In the genomic region with DNA sequence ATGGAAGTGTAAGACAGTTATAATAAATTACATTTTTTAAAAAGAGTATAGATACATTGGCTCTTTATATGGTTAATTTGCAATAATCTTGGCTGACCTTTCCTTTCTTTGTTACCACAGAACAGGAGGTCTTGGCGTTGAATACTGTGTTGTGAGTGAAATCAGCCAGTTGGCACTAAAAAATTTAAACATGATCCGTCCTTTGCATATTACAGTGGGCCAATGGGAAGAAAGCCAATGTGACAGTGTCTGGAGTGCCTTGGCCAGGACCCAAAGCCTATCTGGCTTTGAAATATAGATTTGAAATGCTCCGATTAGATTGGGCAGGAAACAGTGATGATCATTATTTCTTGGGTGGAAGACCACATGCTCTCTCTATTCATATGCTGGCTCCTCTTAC, we compare ENCODE assay signal across 17 cellular contexts.
DNase-seq lines count a peak whose midpoint lies in the region; ATAC-seq and TF ChIP-seq lines count a peak whose summit lies in the region.
"Had no signal": no experiment of that assay in that cellular context is flagged by ENCODE, and none has a peak within 500 bp of the region (broad histone marks: within the 10 kb centered on the region; RNA-seq: fewer than 3 reads in every experiment).

No MANE protein-coding gene starts in this region.

- no peaks in the 10 kb centered on the region for H3K9me3 ChIP-seq in mucosa of descending colon
- H3K9me3 ChIP-seq: A549 had no signal

- H3K4me3 ChIP-seq in fibroblast of the aortic adventitia (ENCODE audit: low read depth, low read length) (no peak overlapping the region), mucosa of descending colon (no peak overlapping the region), foreskin fibroblast (ENCODE audit: low read depth in 1 of 2, low read length in 2 of 2) (no peak overlapping the region)
- H3K4me3 ChIP-seq: A549, GM12878, PC-9 had no signal

- DNase-seq in G401 (ENCODE audit: low spot score), result peak; percentile 54
- peak; percentile 64 to 80 for DNase-seq in NCI-H446 (lab: John Stamatoyannopoulos, UW)
- DNase-seq in cerebellum (ENCODE audit: low spot score), result peak; percentile 12
- peak; percentile 83 for DNase-seq in fibroblast of the aortic adventitia (ENCODE audit: low read depth)
- DNase-seq in cortex of kidney (lab: John Stamatoyannopoulos, UW), result no peak
- DNase-seq in mucosa of descending colon, result no peak
- no peak for DNase-seq in foreskin fibroblast
- DNase-seq: DMS79 treated with DMSO at 0.1 percent for 48 hours, H9, KG1, NCI-H1694, NCI-H69, PC-9, RPMI8226, SHP77 had no signal

- no peak for ATAC-seq in mucosa of descending colon
- ATAC-seq: A549, GM12878 had no signal

- no peaks in the 10 kb centered on the region for H3K4me1 ChIP-seq in mucosa of descending colon (ENCODE audit: low read depth)
- H3K4me1 ChIP-seq: A549 had no signal

- intact Hi-C loops in mucosa of descending colon (cut with DNase I, micrococcal nuclease), result no loop called here

- no peaks in the 10 kb centered on the region for H3K36me3 ChIP-seq in mucosa of descending colon (ENCODE audit: low read depth)

- in situ Hi-C loops in G401 (cut with HindIII; ENCODE audit: low sequenced_read_pairs), result no loop called here

- TF ChIP-seq CTCF in fibroblast of the aortic adventitia (IDR thresholded peaks at IDR 0.05; ENCODE audit: insufficient read depth, low read length) (no peak), mucosa of descending colon (IDR thresholded peaks at IDR 0.05) (no peak), foreskin fibroblast (IDR thresholded peaks at IDR 0.05; ENCODE audit: low read depth, low read length) (no peak)

Comparison
In these comparisons a context has a peak if more than half of its experiments do, and no peak if none do; other contexts are left out.
1. DNase-seq: peak in G401 (single experiment), NCI-H446 (2 of 2), cerebellum (single experiment) and fibroblast of the aortic adventitia (single experiment); none in cortex of kidney (single experiment), mucosa of descending colon (0 of 3) and foreskin fibroblast (0 of 2).